28 cellular contexts compared by ENCODE assay signal in genomic region chr15:77479015-77479414, GRCh38.
"Had no signal": no experiment of that assay in that cellular context is flagged by ENCODE, and none has a peak within 500 bp of the region (broad histone marks: within the 10 kb centered on the region; RNA-seq: fewer than 3 reads in every experiment).

No MANE protein-coding gene starts in this region.

- H3K9me3 ChIP-seq: ascending aorta, body of pancreas, MG63, Peyer's patch, SJSA1 had no signal

- H3K4me1 Mint-ChIP-seq: central memory CD8-positive, alpha-beta T cell had no signal

- H3K4me3 Mint-ChIP-seq: activated CD4-positive, alpha-beta memory T cell treated with anti-CD3 and anti-CD28 coated beads for 36 hours; activated CD4-positive, alpha-beta T cell treated with anti-CD3 and anti-CD28 coated beads, Interleukin-2, amount 10 ng/mL, durations not matched to agents 24 days and 14 days; activated naive CD8-positive, alpha-beta T cell treated with anti-CD3 and anti-CD28 coated beads, Interleukin-2, amount 50 U/mL, for 24 hours; central memory CD8-positive, alpha-beta T cell; T-helper 1 cell treated with Interleukin-12 subunit alpha and Interleukin-12 subunit beta and Interleukin-4 antibody, amounts not matched to agents 30 μg/mL and 1 μg/mL, for 36 hours; WTC11 had no signal

- H3K4me1 ChIP-seq: ascending aorta, Peyer's patch had no signal

- H3K27me3 Mint-ChIP-seq: activated CD4-positive, alpha-beta memory T cell treated with anti-CD3 and anti-CD28 coated beads for 36 hours; activated CD4-positive, alpha-beta T cell treated with anti-CD3 and anti-CD28 coated beads, Interleukin-2, amount 10 ng/mL, durations not matched to agents 24 days and 14 days; activated naive CD8-positive, alpha-beta T cell treated with anti-CD3 and anti-CD28 coated beads, Interleukin-2, amount 50 U/mL, for 24 hours; central memory CD8-positive, alpha-beta T cell had no signal

- ATAC-seq: activated naive CD8-positive, alpha-beta T cell treated with anti-CD3 and anti-CD28 coated beads, Interleukin-2, amount 50 U/mL, for 24 hours; body of pancreas; HepG2; WTC11 had no signal

- H3K4me2 ChIP-seq: KMS-11 had no signal

- H3K9ac ChIP-seq: KMS-11 had no signal

- H3K27ac ChIP-seq: ascending aorta, body of pancreas, KMS-11, Peyer's patch, SJSA1 had no signal

- H3K9me3 Mint-ChIP-seq: activated CD4-positive, alpha-beta memory T cell treated with anti-CD3 and anti-CD28 coated beads for 36 hours; activated CD4-positive, alpha-beta T cell treated with anti-CD3 and anti-CD28 coated beads, Interleukin-2, amount 10 ng/mL, durations not matched to agents 24 days and 14 days; activated naive CD8-positive, alpha-beta T cell treated with anti-CD3 and anti-CD28 coated beads, Interleukin-2, amount 50 U/mL, for 24 hours; central memory CD8-positive, alpha-beta T cell; T-helper 1 cell treated with Interleukin-12 subunit alpha and Interleukin-12 subunit beta and Interleukin-4 antibody, amounts not matched to agents 30 μg/mL and 1 μg/mL, for 36 hours; WTC11 had no signal

- DNase-seq: activated CD4-positive, alpha-beta memory T cell treated with anti-CD3 and anti-CD28 coated beads for 36 hours; activated CD4-positive, alpha-beta T cell treated with anti-CD3 and anti-CD28 coated beads, Interleukin-2, amount 10 ng/mL, durations not matched to agents 24 days and 14 days; activated CD4-positive, CD25-positive, alpha-beta regulatory T cell treated with anti-CD3 and anti-CD28 coated beads, Interleukin-2, amount 50 U/mL, for 72 hours; activated CD8-positive, alpha-beta memory T cell treated with anti-CD3 and anti-CD28 coated beads for 24 hours; activated naive CD4-positive, alpha-beta T cell treated with anti-CD3 and anti-CD28 coated beads, Interleukin-2, amount 50 U/mL, for 16 hours; activated naive CD8-positive, alpha-beta T cell treated with anti-CD3 and anti-CD28 coated beads, Interleukin-2, amount 50 U/mL, for 24 hours; activated T-cell treated with anti-CD3 and anti-CD28 coated beads, Interleukin-2, amount 50 U/mL, for 1 hour; amniotic stem cell; body of pancreas; MG63; MV-4-11; NCI-H1092 treated with DMSO at 0.1 percent for 48 hours; NCI-H1417 treated with DMSO at 0.1 percent for 48 hours; NCI-H2029 treated with DMSO at 0.1 percent for 48 hours; NCI-H2227 treated with DMSO at 0.1 percent for 48 hours; NCI-H446 treated with DMSO at 0.1 percent for 48 hours; NCI-H526 treated with DMSO at 0.1 percent for 48 hours; NK-92 treated with Interleukin-12 subunit alpha and Interleukin-12 subunit beta, amount 100 ng/mL, for 24 hours; Peyer's patch; SHP77; T-helper 9 cell had no signal

- H3K27ac Mint-ChIP-seq: activated CD4-positive, alpha-beta memory T cell treated with anti-CD3 and anti-CD28 coated beads for 36 hours; activated CD4-positive, alpha-beta T cell treated with anti-CD3 and anti-CD28 coated beads, Interleukin-2, amount 10 ng/mL, durations not matched to agents 24 days and 14 days; activated naive CD8-positive, alpha-beta T cell treated with anti-CD3 and anti-CD28 coated beads, Interleukin-2, amount 50 U/mL, for 24 hours; T-helper 1 cell treated with Interleukin-12 subunit alpha and Interleukin-12 subunit beta and Interleukin-4 antibody, amounts not matched to agents 30 μg/mL and 1 μg/mL, for 36 hours; WTC11 had no signal

- H3K4me3 ChIP-seq: ascending aorta, body of pancreas, MG63, Peyer's patch, SJSA1 had no signal

- H3K27me3 ChIP-seq: ascending aorta, body of pancreas, MG63, Peyer's patch, SJSA1 had no signal
